In the genomic region with DNA sequence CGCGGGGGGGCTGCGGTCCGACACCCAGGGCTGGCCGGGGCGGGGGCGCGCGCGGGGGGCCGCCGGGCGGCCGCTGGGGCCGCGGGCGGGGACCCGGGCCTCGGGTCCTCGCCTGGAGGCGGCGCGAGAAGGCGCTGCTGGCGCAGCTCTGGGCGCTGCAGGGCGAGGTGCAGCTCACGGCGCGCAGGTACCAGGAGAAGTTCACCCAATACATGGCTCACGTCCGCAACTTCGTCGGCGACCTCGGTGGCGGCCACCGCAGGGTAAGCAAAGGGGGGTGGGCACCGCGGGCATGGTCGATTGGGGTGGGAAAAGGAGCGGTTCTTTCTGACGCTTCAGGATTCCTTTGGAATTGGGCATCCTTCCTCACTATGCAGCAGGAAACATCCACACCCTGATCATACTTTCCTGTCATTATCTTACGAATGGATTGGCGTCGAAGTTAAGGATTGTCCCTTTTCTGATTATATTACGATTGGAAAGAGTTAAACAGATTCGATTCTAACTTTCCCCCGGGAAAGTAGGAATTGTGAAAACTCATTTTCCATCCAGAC, we compare ENCODE assay signal across 10 cellular contexts. TPM values are rescaled to one million over a fixed set of nuclear protein-coding genes. Genes with fewer than 3 reads are reported as not detected.
DNase-seq lines count a peak whose midpoint lies in the region; ATAC-seq and TF ChIP-seq lines count a peak whose summit lies in the region.
"Had no signal": no experiment of that assay in that cellular context is flagged by ENCODE, and none has a peak within 500 bp of the region (broad histone marks: within the 10 kb centered on the region; RNA-seq: fewer than 3 reads in every experiment).

No MANE protein-coding gene starts in this region.

- H3K36me3 Mint-ChIP-seq in GM23338 (ENCODE audit: low read depth), result no peaks in the 10 kb centered on the region
- H3K36me3 Mint-ChIP-seq in stimulated activated naive B cell treated with anti-CD40 and anti-IgM and Interleukin-4, amounts not matched to agents 10 μg/mL and 1 μg/mL and 100 μg/mL, for 72 hours, result no peaks in the 10 kb centered on the region

- H3K36me3 ChIP-seq in GM23338 (ENCODE audit: insufficient read depth) (no peaks in the 10 kb centered on the region), lower lobe of right lung (no peaks in the 10 kb centered on the region)

- no peaks in the 10 kb centered on the region for H3K4me1 ChIP-seq in GM23338 (ENCODE audit: insufficient read depth)
- peaks cover 22% of the 10 kb centered on the region for H3K4me1 ChIP-seq in lower lobe of right lung

- H3K4me3 ChIP-seq in GM23338 (peak overlapping the region; percentile 58), astrocyte of the cerebellum (ENCODE audit: low read depth, low read length) (peak overlapping the region; percentile 28), lower lobe of right lung (peak overlapping the region; percentile 40)

- no peaks in the 10 kb centered on the region for H3K79me2 ChIP-seq in GM23338 (replicated peaks; ENCODE audit: insufficient read depth)

- intact Hi-C loops in lower lobe of right lung (cut with DNase I), result no loop called here

- no peak overlapping the region for H3K27ac Mint-ChIP-seq in GM23338
- peak overlapping the region; percentile 9 for H3K27ac Mint-ChIP-seq in stimulated activated naive B cell treated with anti-CD40 and anti-IgM and Interleukin-4, amounts not matched to agents 10 μg/mL and 1 μg/mL and 100 μg/mL, for 72 hours

- H3K27me3 Mint-ChIP-seq in GM23338 (ENCODE audit: insufficient read depth, low read depth, poor library complexity), result peaks cover 30% of the 10 kb centered on the region
- peaks cover 32 to 36% of the 10 kb centered on the region in 2 donors for H3K27me3 Mint-ChIP-seq in stimulated activated naive B cell treated with anti-CD40 and anti-IgM and Interleukin-4, amounts not matched to agents 10 μg/mL and 1 μg/mL and 100 μg/mL, for 72 hours

- H4K20me1 ChIP-seq in GM23338 (replicated peaks; ENCODE audit: insufficient read depth), result no peaks in the 10 kb centered on the region

- peak; percentile 37 for DNase-seq in GM23338 (ENCODE audit: low spot score)
- no peak for DNase-seq in astrocyte of the cerebellum (ENCODE audit: low read depth)
- no peak for DNase-seq in lower lobe of right lung
- no peak for DNase-seq in stimulated activated naive B cell treated with anti-CD40 and anti-IgM and Interleukin-4, amounts not matched to agents 10 μg/mL and 1 μg/mL and 100 μg/mL, for 72 hours
- DNase-seq in SW 1271 (lab: John Stamatoyannopoulos, UW), result no peak
- DNase-seq in cerebellum (ENCODE audit: low spot score), result no peak
- DNase-seq in activated naive CD4-positive, alpha-beta T cell treated with anti-CD3 and anti-CD28 coated beads, Interleukin-2, amount 50 U/mL, for 16 hours, result no peak
- DNase-seq: activated T-cell treated with anti-CD3 and anti-CD28 coated beads, Interleukin-2, amount 50 U/mL, for 4 hours; DND-41; T1000 had no signal

- peaks cover 19% of the 10 kb centered on the region for H3K4me1 Mint-ChIP-seq in GM23338
- H3K4me1 Mint-ChIP-seq in stimulated activated naive B cell treated with anti-CD40 and anti-IgM and Interleukin-4, amounts not matched to agents 10 μg/mL and 1 μg/mL and 100 μg/mL, for 72 hours, result peaks cover 15 to 18% of the 10 kb centered on the region in 2 donors

- in situ Hi-C loops in astrocyte of the cerebellum (cut with HindIII; ENCODE audit: low sequenced_read_pairs), result no loop called here

- no peaks in the 10 kb centered on the region for H3K9me3 Mint-ChIP-seq in GM23338
- no peaks in the 10 kb centered on the region for H3K9me3 Mint-ChIP-seq in stimulated activated naive B cell treated with anti-CD40 and anti-IgM and Interleukin-4, amounts not matched to agents 10 μg/mL and 1 μg/mL and 100 μg/mL, for 72 hours
- H3K9me3 Mint-ChIP-seq: activated T-cell treated with anti-CD3 and anti-CD28 coated beads, Interleukin-2, amount 50 U/mL, for 4 hours had no signal

- H3K9me2 ChIP-seq in GM23338 (ENCODE audit: insufficient read depth), result no peaks in the 10 kb centered on the region

- H3K9me3 ChIP-seq in lower lobe of right lung, result no peaks in the 10 kb centered on the region

- ATAC-seq in GM23338 (peak; percentile 39), lower lobe of right lung (peak; percentile 9 to 28)
- peak; percentile 20 to 33 for ATAC-seq in stimulated activated naive B cell treated with anti-CD40 and anti-IgM and Interleukin-4, amounts not matched to agents 10 μg/mL and 1 μg/mL and 100 μg/mL, for 72 hours (replicated peaks)

- H3K4me3 Mint-ChIP-seq in GM23338, result peak overlapping the region; percentile 69
- H3K4me3 Mint-ChIP-seq in stimulated activated naive B cell treated with anti-CD40 and anti-IgM and Interleukin-4, amounts not matched to agents 10 μg/mL and 1 μg/mL and 100 μg/mL, for 72 hours, result peak overlapping the region; percentile 72 to 74
- H3K4me3 Mint-ChIP-seq: activated T-cell treated with anti-CD3 and anti-CD28 coated beads, Interleukin-2, amount 50 U/mL, for 4 hours had no signal

- H3K27ac ChIP-seq in GM23338 (ENCODE audit: low read depth) (no peak overlapping the region), lower lobe of right lung (no peak overlapping the region)

- H3K27me3 ChIP-seq in GM23338 (ENCODE audit: insufficient read depth), result peaks cover 56% of the 10 kb centered on the region
- H3K27me3 ChIP-seq in lower lobe of right lung (ENCODE audit: low read depth), result peaks cover 37% of the 10 kb centered on the region

- TF ChIP-seq CTCF in GM23338 (conservative IDR thresholded peaks at IDR 0.05; ENCODE audit: low read depth in 2 of 2), result no peak
- TF ChIP-seq CTCF in astrocyte of the cerebellum (IDR thresholded peaks at IDR 0.05; ENCODE audit: low read depth, low read length, missing control alignments), result no peak
- TF ChIP-seq CTCF in lower lobe of right lung (IDR thresholded peaks at IDR 0.05), result no peak

- H3K4me2 ChIP-seq in GM23338, result peak overlapping the region; percentile 81

- peak overlapping the region; percentile 93 for H2AFZ ChIP-seq in GM23338

- 0 out of 2 replicates have a peak, but pooled peaks cover 3% of the 10 kb centered on the region for H3F3A ChIP-seq in GM23338 (replicated peaks; ENCODE audit: low read depth)

TF ChIP-seq in GM23338, 12 proteins besides CTCF, POLR2A, EP300 and RAD21:
- TF ChIP-seq EZH2phosphoT487 (IDR thresholded peaks at IDR 0.05; ENCODE audit: unreplicated experiment), result no peak
- no peak for TF ChIP-seq POLR2AphosphoS5 (IDR thresholded peaks at IDR 0.05; ENCODE audit: low read depth)
- TF ChIP-seq NANOG (IDR thresholded peaks at IDR 0.05; ENCODE audit: borderline replicate concordance), result no peak
- no peak for TF ChIP-seq ZNF114 (CRISPR knock-in tag; IDR thresholded peaks at IDR 0.05)
- no peak for TF ChIP-seq JUNB (IDR thresholded peaks at IDR 0.05; ENCODE audit: unreplicated experiment)
- no peak for TF ChIP-seq ZNF331 (CRISPR knock-in tag; IDR thresholded peaks at IDR 0.05; ENCODE audit: low read depth)
- no peak for TF ChIP-seq CREB1 (CRISPR knock-in tag; IDR thresholded peaks at IDR 0.05; ENCODE audit: low read depth)
- TF ChIP-seq, protein P1, sequence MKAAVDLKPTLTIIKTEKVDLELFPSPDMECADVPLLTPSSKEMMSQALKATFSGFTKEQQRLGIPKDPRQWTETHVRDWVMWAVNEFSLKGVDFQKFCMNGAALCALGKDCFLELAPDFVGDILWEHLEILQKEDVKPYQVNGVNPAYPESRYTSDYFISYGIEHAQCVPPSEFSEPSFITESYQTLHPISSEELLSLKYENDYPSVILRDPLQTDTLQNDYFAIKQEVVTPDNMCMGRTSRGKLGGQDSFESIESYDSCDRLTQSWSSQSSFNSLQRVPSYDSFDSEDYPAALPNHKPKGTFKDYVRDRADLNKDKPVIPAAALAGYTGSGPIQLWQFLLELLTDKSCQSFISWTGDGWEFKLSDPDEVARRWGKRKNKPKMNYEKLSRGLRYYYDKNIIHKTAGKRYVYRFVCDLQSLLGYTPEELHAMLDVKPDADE (IDR thresholded peaks at IDR 0.05), result no peak

RNA-seq across cellular contexts. Expression of a gene that starts 0.8 kb away (rescaled TPM):
- 0.90 TPM in 1 of 2 replicates, not detected in the other for total RNA-seq in GM23338 (2014; rRNA removed; shearing (Covaris generic))
- not detected in 2 replicates for polyA plus RNA-seq in GM23338 (2016; fragmentation: Nextera tagmentation; extraction: Ambion mirVana)
- 1.6 TPM for total RNA-seq in lower lobe of right lung
- 7.3 TPM for total RNA-seq in cerebellum
- total RNA-seq: activated T-cell treated with anti-CD3 and anti-CD28 coated beads, Interleukin-2, amount 50 U/mL, for 4 hours had no signal
